Comparison of ENCODE assay signal across 24 cellular contexts in the genomic region with DNA sequence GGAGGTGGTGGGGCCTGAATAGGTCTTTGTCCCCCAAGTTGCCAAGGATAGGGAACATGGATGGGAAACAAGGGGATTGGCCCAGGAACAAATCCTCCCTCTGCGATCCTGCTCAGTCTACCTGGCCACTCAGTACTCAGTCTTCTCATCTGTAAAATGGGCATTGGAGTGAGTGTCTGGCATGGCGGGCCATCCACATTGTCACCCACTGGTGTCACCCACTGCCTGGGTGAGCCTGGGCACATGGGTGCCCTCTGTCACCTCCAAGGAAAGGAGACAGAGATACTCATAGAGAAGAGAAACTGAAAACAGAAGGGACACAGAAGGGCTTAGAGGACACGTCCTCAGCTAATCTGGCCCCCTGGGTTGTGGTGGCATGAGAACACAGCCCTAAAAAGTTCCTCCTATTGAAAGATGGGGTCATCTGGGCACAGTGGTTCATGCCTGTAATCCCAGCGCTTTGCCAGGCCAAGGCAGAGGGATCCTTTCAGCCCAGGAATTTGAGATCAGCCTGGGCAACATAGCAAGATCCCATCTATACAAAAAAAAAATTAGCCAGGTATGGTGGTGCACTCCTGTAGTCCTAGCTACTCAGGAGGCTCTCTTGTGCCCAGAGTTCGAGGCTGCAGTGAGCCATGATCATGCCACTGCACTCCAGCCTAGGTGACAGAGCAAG.
"Had no signal": no experiment of that assay in that cellular context is flagged by ENCODE, and none has a peak within 500 bp of the region (broad histone marks: within the 10 kb centered on the region; RNA-seq: fewer than 3 reads in every experiment).

No MANE protein-coding gene starts in this region.

- H3K36me3 ChIP-seq: colonic mucosa, right atrium auricular region had no signal

- H3K4me1 Mint-ChIP-seq: T-helper 17 cell had no signal

- H3K4me1 ChIP-seq: colonic mucosa had no signal

- H3K9me3 ChIP-seq: colonic mucosa, mucosa of descending colon had no signal

- H3K27ac ChIP-seq: colonic mucosa, right atrium auricular region, tibial nerve had no signal

- H3K27me3 ChIP-seq: colonic mucosa, right atrium auricular region, tibial nerve had no signal

- H3K36me3 Mint-ChIP-seq: natural killer cell treated with Interleukin-12 subunit alpha and Interleukin-12 subunit beta and Interleukin-15 and Interleukin-18, amount 100 ng/mL, for 72 hours had no signal

- H3K4me3 ChIP-seq: colonic mucosa, mucosa of descending colon, right atrium auricular region, tibial nerve had no signal

- DNase-seq: activated B cell treated with CpG ODN at 0.5 μM for 24 hours; activated CD4-positive, alpha-beta T cell treated with anti-CD3 and anti-CD28 coated beads, Interleukin-2, amount 50 U/mL, for 1 hour; activated naive CD4-positive, alpha-beta T cell treated with Interleukin-2 at 50 U/mL for 16 hours; activated T-cell treated with anti-CD3 and anti-CD28 coated beads for 4 hours; activated T-cell treated with anti-CD3 and anti-CD28 coated beads, Interleukin-2, amount 50 U/mL, for 72 hours; anterior cingulate cortex; colonic mucosa; effector CD8-positive, alpha-beta T cell; head of caudate nucleus; hippocampal formation; left cardiac atrium; mesendoderm; mucosa of descending colon; stimulated activated CD4-positive, alpha-beta T cell treated with anti-CD3 and anti-CD28 coated beads, Interleukin-15, amount 100 ng/mL, for 24 hours; stimulated activated CD4-positive, alpha-beta T cell treated with anti-CD3 and anti-CD28 coated beads, Interleukin-2, amount 100 ng/mL, for 24 hours; stimulated activated naive CD4-positive, alpha-beta T cell treated with Interleukin-2 at 50 U/mL for 16 hours; T-helper 17 cell; T1000 had no signal

- FAIRE-seq: endometrium, keratinocyte had no signal

- H3K9me3 Mint-ChIP-seq: natural killer cell treated with Interleukin-12 subunit alpha and Interleukin-12 subunit beta and Interleukin-15 and Interleukin-18, amount 100 ng/mL, for 72 hours had no signal

- H3K27ac Mint-ChIP-seq: activated B cell treated with CpG ODN at 0.5 μM for 24 hours; activated naive CD8-positive, alpha-beta T cell; activated T-cell treated with anti-CD3 and anti-CD28 coated beads, Interleukin-2, amount 50 U/mL, for 72 hours; natural killer cell treated with Interleukin-12 subunit alpha and Interleukin-12 subunit beta and Interleukin-15 and Interleukin-18, amount 100 ng/mL, for 72 hours; T-helper 17 cell had no signal

- ATAC-seq: activated T-cell treated with anti-CD3 and anti-CD28 coated beads, Interleukin-2, amount 50 U/mL, for 72 hours; left cardiac atrium; mucosa of descending colon; natural killer cell treated with Interleukin-12 subunit alpha and Interleukin-12 subunit beta and Interleukin-15 and Interleukin-18, amount 100 ng/mL, for 72 hours; T-helper 17 cell had no signal

- H3K4me3 Mint-ChIP-seq: activated B cell treated with CpG ODN at 0.5 μM for 24 hours; activated naive CD8-positive, alpha-beta T cell; activated T-cell treated with anti-CD3 and anti-CD28 coated beads, Interleukin-2, amount 50 U/mL, for 72 hours; natural killer cell treated with Interleukin-12 subunit alpha and Interleukin-12 subunit beta and Interleukin-15 and Interleukin-18, amount 100 ng/mL, for 72 hours; T-helper 17 cell had no signal
